ENCODE assay signal across 24 cellular contexts in genomic region chr19:51993422-51993821, GRCh38.
"Had no signal": no experiment of that assay in that cellular context is flagged by ENCODE, and none has a peak within 500 bp of the region (broad histone marks: within the 10 kb centered on the region; RNA-seq: fewer than 3 reads in every experiment).

No MANE protein-coding gene starts in this region.

- H3K27ac ChIP-seq: adrenal gland, ascending aorta, brain microvascular endothelial cell, epithelial cell of prostate, gastroesophageal sphincter, heart left ventricle, lower lobe of right lung, upper lobe of right lung, WERI-Rb-1 had no signal

- H3K27me3 Mint-ChIP-seq: activated CD4-positive, alpha-beta T cell treated with anti-CD3 and anti-CD28 coated beads, Interleukin-2, amount 10 ng/mL, durations not matched to agents 7 days and 5 days; activated CD8-positive, alpha-beta memory T cell treated with anti-CD3 and anti-CD28 coated beads, Interleukin-2, amount 10 ng/mL, durations not matched to agents 7 days and 5 days; activated CD8-positive, alpha-beta T cell treated with anti-CD3 and anti-CD28 coated beads for 36 hours; T-cell had no signal

- H3K4me1 ChIP-seq: adrenal gland, ascending aorta, gastroesophageal sphincter, heart left ventricle, lower lobe of right lung, upper lobe of right lung had no signal

- H3K4me1 Mint-ChIP-seq: activated CD8-positive, alpha-beta memory T cell treated with anti-CD3 and anti-CD28 coated beads, Interleukin-2, amount 10 ng/mL, durations not matched to agents 7 days and 5 days; natural killer cell; T-cell had no signal

- H3K4me3 Mint-ChIP-seq: activated CD4-positive, alpha-beta T cell treated with anti-CD3 and anti-CD28 coated beads, Interleukin-2, amount 10 ng/mL, durations not matched to agents 7 days and 5 days; activated CD8-positive, alpha-beta memory T cell treated with anti-CD3 and anti-CD28 coated beads, Interleukin-2, amount 10 ng/mL, durations not matched to agents 7 days and 5 days; activated CD8-positive, alpha-beta T cell treated with anti-CD3 and anti-CD28 coated beads for 36 hours; natural killer cell; T-cell; T-helper 2 cell treated with Interferon-gamma antibody and Interleukin-4, amounts not matched to agents 5 μg/mL and 100 μg/mL, for 36 hours had no signal

- H3K27me3 ChIP-seq: adrenal gland, ascending aorta, brain microvascular endothelial cell, gastroesophageal sphincter, heart left ventricle, upper lobe of right lung had no signal

- H3K4me3 ChIP-seq: ascending aorta, gastroesophageal sphincter, heart left ventricle, lower lobe of right lung, upper lobe of right lung had no signal

- H3K27ac Mint-ChIP-seq: activated CD4-positive, alpha-beta T cell treated with anti-CD3 and anti-CD28 coated beads, Interleukin-2, amount 10 ng/mL, durations not matched to agents 7 days and 5 days; activated CD8-positive, alpha-beta memory T cell treated with anti-CD3 and anti-CD28 coated beads, Interleukin-2, amount 10 ng/mL, durations not matched to agents 7 days and 5 days; activated CD8-positive, alpha-beta T cell treated with anti-CD3 and anti-CD28 coated beads for 36 hours; activated naive CD4-positive, alpha-beta T cell treated with anti-CD3 and anti-CD28 coated beads, Interleukin-2, amount 50 U/mL, for 72 hours; natural killer cell; T-cell; T-helper 2 cell treated with Interferon-gamma antibody and Interleukin-4, amounts not matched to agents 5 μg/mL and 100 μg/mL, for 36 hours had no signal

- DNase-seq: activated CD4-positive, alpha-beta T cell treated with anti-CD3 and anti-CD28 coated beads, Interleukin-2, amount 10 ng/mL, durations not matched to agents 7 days and 5 days; activated CD4-positive, CD25-positive, alpha-beta regulatory T cell treated with anti-CD3 and anti-CD28 coated beads, Interleukin-2, amount 50 U/mL, for 72 hours; activated CD8-positive, alpha-beta memory T cell treated with anti-CD3 and anti-CD28 coated beads, Interleukin-2, amount 10 ng/mL, durations not matched to agents 7 days and 5 days; activated CD8-positive, alpha-beta T cell treated with anti-CD3 and anti-CD28 coated beads for 36 hours; activated effector memory CD4-positive, alpha-beta T cell treated with anti-CD3 and anti-CD28 coated beads, Interleukin-2, amount 50 U/mL, for 16 hours; activated T-cell treated with anti-CD3 and anti-CD28 coated beads for 4 hours; adrenal gland; brain microvascular endothelial cell; central memory CD4-positive, alpha-beta T cell; heart left ventricle; islet precursor cell; lower lobe of right lung; natural killer cell; retina; stimulated activated CD4-positive, alpha-beta T cell treated with anti-CD3 and anti-CD28 coated beads, Interleukin-4, amount 100 ng/mL, for 24 hours; stimulated activated naive CD4-positive, alpha-beta T cell treated with Interleukin-2 at 50 U/mL for 16 hours; T-cell; upper lobe of right lung; WERI-Rb-1 had no signal

- ATAC-seq: activated CD8-positive, alpha-beta memory T cell treated with anti-CD3 and anti-CD28 coated beads, Interleukin-2, amount 10 ng/mL, durations not matched to agents 7 days and 5 days; activated CD8-positive, alpha-beta T cell treated with anti-CD3 and anti-CD28 coated beads for 36 hours; activated naive CD4-positive, alpha-beta T cell treated with anti-CD3 and anti-CD28 coated beads, Interleukin-2, amount 50 U/mL, for 72 hours; gastroesophageal sphincter; heart left ventricle; lower lobe of right lung; natural killer cell; T-cell; upper lobe of right lung had no signal
